In genomic region chr2:155690785-155691184, GRCh38 we compare ENCODE assay signal across 14 cellular contexts.
DNase-seq lines count a peak whose midpoint lies in the region; ATAC-seq, FAIRE-seq and TF ChIP-seq lines count a peak whose summit lies in the region.
"Had no signal": no experiment of that assay in that cellular context is flagged by ENCODE, and none has a peak within 500 bp of the region (broad histone marks: within the 10 kb centered on the region; RNA-seq: fewer than 3 reads in every experiment).

No MANE protein-coding gene starts in this region.

- ATAC-seq in GM21367 (IDR thresholded peaks at IDR 0.05; ENCODE audit: unreplicated experiment) (peak; percentile 91), HG03060 (IDR thresholded peaks at IDR 0.05; ENCODE audit: low read depth, unreplicated experiment) (peak; percentile 98), HG03439 (IDR thresholded peaks at IDR 0.05; ENCODE audit: unreplicated experiment) (no peak)
- ATAC-seq: activated naive CD4-positive, alpha-beta T cell treated with anti-CD3 and anti-CD28 coated beads, Interleukin-2, amount 50 U/mL, for 72 hours had no signal

- H3K4me1 ChIP-seq in testis = no peaks in the 10 kb centered on the region
- H3K4me1 ChIP-seq: spleen had no signal

- no peaks in the 10 kb centered on the region for H3K36me3 ChIP-seq in testis (ENCODE audit: low read depth, missing control alignments)
- H3K36me3 ChIP-seq: spleen had no signal

- intact Hi-C loops in testis (cut with DNase I; ENCODE audit: low total_unique reads) = no loop called here

- no peak for FAIRE-seq in D721Med (lab: Jason Lieb, UNC)

- no peak overlapping the region for H3K27ac ChIP-seq in testis
- H3K27ac ChIP-seq: hepatocyte had no signal

- no peaks in the 10 kb centered on the region for H3K9me3 ChIP-seq in testis
- H3K9me3 ChIP-seq: spleen had no signal

- no peaks in the 10 kb centered on the region for H3K27me3 ChIP-seq in testis
- H3K27me3 ChIP-seq: hepatocyte, spleen had no signal

- no peak for TF ChIP-seq POLR2A in testis (IDR thresholded peaks at IDR 0.05)

- H3K4me3 ChIP-seq in GM12865 (ENCODE audit: low read depth, low read length) (no peak overlapping the region), testis (no peak overlapping the region)
- H3K4me3 ChIP-seq: hepatocyte, spleen had no signal

- DNase-seq in GM12865 (ENCODE audit: low read depth) (peak; percentile 5), NOMO-1 treated with dmso at 0.1 percent for 144 hours (lab: John Stamatoyannopoulos, UW; ENCODE audit: unreplicated experiment) (peak; percentile 46), testis (no peak), D721Med (ENCODE audit: insufficient read length, low spot score) (no peak), OCI-M2 (lab: John Stamatoyannopoulos, UW; ENCODE audit: unreplicated experiment) (no peak)
- DNase-seq: activated CD4-positive, alpha-beta T cell treated with anti-CD3 and anti-CD28 coated beads, Interleukin-2, amount 10 ng/mL, durations not matched to agents 24 days and 14 days; NCI-H1436; spleen; stimulated activated naive CD4-positive, alpha-beta T cell had no signal

- TF ChIP-seq CTCF in GM12865 (IDR thresholded peaks at IDR 0.05; ENCODE audit: insufficient read depth, low read depth, low read length, missing control alignments) (no peak), testis (IDR thresholded peaks at IDR 0.05) (no peak), D721Med (IDR thresholded peaks at IDR 0.05; ENCODE audit: insufficient read depth, missing control alignments) (no peak)

- 83 to 89% methylated on average over 2 of the region's 2 CpGs for WGBS in testis, 2 donors

Comparison
In these comparisons a context has a peak if more than half of its experiments do, and no peak if none do; other contexts are left out.
1. DNase-seq: peak in GM12865 (single experiment) and NOMO-1 treated with dmso at 0.1 percent for 144 hours (single experiment); none in testis (single experiment), D721Med (single experiment) and OCI-M2 (single experiment).